In the genomic region with DNA sequence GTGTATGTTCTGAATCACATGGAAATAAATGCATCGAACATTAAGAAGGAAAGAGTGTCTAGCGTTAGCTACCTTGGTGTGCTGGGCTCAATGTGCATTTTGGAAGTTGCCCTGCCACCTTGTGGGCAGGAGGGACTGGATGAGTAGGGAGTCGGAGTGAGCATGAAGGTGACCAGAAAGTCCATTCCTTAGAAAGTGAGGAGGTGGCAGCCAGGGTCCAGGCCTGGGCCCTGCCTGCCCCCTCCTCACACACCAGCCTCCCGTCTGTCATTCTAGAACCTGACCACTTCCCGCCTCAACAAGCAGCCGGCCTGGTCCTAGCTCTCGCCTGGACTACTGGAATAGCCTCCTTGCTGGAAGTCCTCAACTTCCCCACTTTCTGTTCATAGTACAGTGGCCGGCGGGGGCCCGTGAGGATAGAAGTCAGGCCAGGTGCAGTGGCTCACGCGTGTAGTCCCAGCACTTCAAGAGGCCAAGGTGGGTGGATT, we compare ENCODE assay signal across 15 cellular contexts. TPM values are rescaled to one million over a fixed set of nuclear protein-coding genes. Genes with fewer than 3 reads are reported as not detected.
A peak's percentile ranks its signal among the peaks of the same experiment; 100 is the strongest.
DNase-seq lines count a peak whose midpoint lies in the region; ATAC-seq and TF ChIP-seq lines count a peak whose summit lies in the region.
"Had no signal": no experiment of that assay in that cellular context is flagged by ENCODE, and none has a peak within 500 bp of the region (broad histone marks: within the 10 kb centered on the region; RNA-seq: fewer than 3 reads in every experiment).

No MANE protein-coding gene starts in this region.

- H3K4me3 ChIP-seq in breast epithelium, result no peak overlapping the region
- H3K4me3 ChIP-seq in fibroblast of pulmonary artery (replicated peaks; ENCODE audit: low read depth, low read length), result no peak overlapping the region
- H3K4me3 ChIP-seq: transverse colon had no signal

- no peak overlapping the region for H3K27ac ChIP-seq in breast epithelium
- H3K27ac ChIP-seq: transverse colon had no signal

- H3K9me3 Mint-ChIP-seq in MCF 10A (ENCODE audit: unreplicated experiment) (no peaks in the 10 kb centered on the region), type B pancreatic cell (no peaks in the 10 kb centered on the region)
- H3K9me3 Mint-ChIP-seq: activated T-cell treated with anti-CD3 and anti-CD28 coated beads, Interleukin-2, amount 50 U/mL, for 24 hours; CD4-positive, CD25-positive, alpha-beta regulatory T cell; central memory CD8-positive, alpha-beta T cell; memory B cell had no signal

- BruUV-seq in MCF 10A (replicated peaks; lab: Mats Ljungman, UMichigan), result no TSS peak

- H3K9me3 ChIP-seq in breast epithelium, result no peaks in the 10 kb centered on the region
- H3K9me3 ChIP-seq: transverse colon had no signal

- H3K36me3 Mint-ChIP-seq in MCF 10A (ENCODE audit: insufficient read depth, unreplicated experiment) (no peaks in the 10 kb centered on the region), type B pancreatic cell (peaks cover 4% of the 10 kb centered on the region)
- H3K36me3 Mint-ChIP-seq: CD4-positive, CD25-positive, alpha-beta regulatory T cell; memory B cell had no signal

- CTCF ChIA-PET in MCF 10A (lab: Yijun Ruan, JAX), result interaction anchor here (0.6 to 0.7 kb wide), 3 partner anchors 26 to 415 kb away, joined by 3 read pairs; no protein-coding TSS in a partner anchor

- H3K4me1 ChIP-seq in breast epithelium, result no peaks in the 10 kb centered on the region
- H3K4me1 ChIP-seq: transverse colon had no signal

- H3K27ac Mint-ChIP-seq in MCF 10A (ENCODE audit: low read depth, unreplicated experiment), result no peak overlapping the region
- no peak overlapping the region for H3K27ac Mint-ChIP-seq in type B pancreatic cell
- H3K27ac Mint-ChIP-seq: activated T-cell treated with anti-CD3 and anti-CD28 coated beads, Interleukin-2, amount 50 U/mL, for 24 hours; CD4-positive, CD25-positive, alpha-beta regulatory T cell; memory B cell had no signal

- no peaks in the 10 kb centered on the region for H3K4me1 Mint-ChIP-seq in MCF 10A (ENCODE audit: insufficient read depth, unreplicated experiment)
- peaks cover 7% of the 10 kb centered on the region for H3K4me1 Mint-ChIP-seq in type B pancreatic cell (ENCODE audit: unreplicated experiment)
- H3K4me1 Mint-ChIP-seq: CD4-positive, CD25-positive, alpha-beta regulatory T cell; central memory CD8-positive, alpha-beta T cell; memory B cell had no signal

- TF ChIP-seq CTCF in MCF 10A (IDR thresholded peaks at IDR 0.05; ENCODE audit: unreplicated experiment) (peak; percentile 15), breast epithelium (IDR thresholded peaks at IDR 0.05) (peak in 1 of 3 donors; percentile 18), fibroblast of pulmonary artery (IDR thresholded peaks at IDR 0.05; ENCODE audit: low read length, missing control alignments) (peak; percentile 16), type B pancreatic cell (conservative IDR thresholded peaks at IDR 0.05) (peak; percentile 44)

- H3K4me3 Mint-ChIP-seq in MCF 10A (ENCODE audit: unreplicated experiment) (no peak overlapping the region), type B pancreatic cell (no peak overlapping the region)
- H3K4me3 Mint-ChIP-seq: activated T-cell treated with anti-CD3 and anti-CD28 coated beads, Interleukin-2, amount 50 U/mL, for 24 hours; CD4-positive, CD25-positive, alpha-beta regulatory T cell; central memory CD8-positive, alpha-beta T cell; memory B cell had no signal

- intact Hi-C loops in MCF 10A (cut with micrococcal nuclease), result loop anchor here (5.0 kb wide), 1 partner anchor 331 kb away; no protein-coding TSS in a partner anchor
- intact Hi-C loops in breast epithelium (cut with DNase I; ENCODE audit: low total_unique reads), result no loop called here

- H3K27me3 Mint-ChIP-seq in MCF 10A (ENCODE audit: insufficient read depth, unreplicated experiment), result peaks cover 40% of the 10 kb centered on the region
- peaks cover 28% of the 10 kb centered on the region for H3K27me3 Mint-ChIP-seq in type B pancreatic cell

- DNase-seq in MCF 10A (ENCODE audit: unreplicated experiment), result peak; percentile 28
- no peak for DNase-seq in breast epithelium (ENCODE audit: low spot score in 2 of 2)
- peak; percentile 22 for DNase-seq in RKO (ENCODE audit: low spot score)
- no peak for DNase-seq in fibroblast of pulmonary artery (ENCODE audit: low read depth)
- no peak for DNase-seq in type B pancreatic cell (ENCODE audit: extremely low spot score, unreplicated experiment)
- no peak for DNase-seq in putamen (ENCODE audit: low spot score)
- no peak for DNase-seq in HCEC 1CT
- DNase-seq: activated T-cell treated with anti-CD3 and anti-CD28 coated beads, Interleukin-2, amount 50 U/mL, for 24 hours; CD4-positive, CD25-positive, alpha-beta regulatory T cell; NCI-H510A treated with DMSO at 0.1 percent for 48 hours; transverse colon had no signal

- no peak for TF ChIP-seq POLR2A in breast epithelium (IDR thresholded peaks at IDR 0.05)

- no peaks in the 10 kb centered on the region for H3K36me3 ChIP-seq in breast epithelium
- H3K36me3 ChIP-seq: transverse colon had no signal

- ATAC-seq in GM21723 (IDR thresholded peaks at IDR 0.05; ENCODE audit: unreplicated experiment), result no peak

- peaks cover 0 to 27% of the 10 kb centered on the region in 2 donors for H3K27me3 ChIP-seq in breast epithelium

- POLR2A ChIA-PET in MCF 10A (lab: Yijun Ruan, JAX), result no interaction called here

RNA-seq across cellular contexts. Expression of a gene that starts 10.2 kb away (rescaled TPM):
- total RNA-seq in MCF 10A (2022) (0.51 and 0.56 TPM in 2 replicates), breast epithelium (10 to 100 TPM in 1 of 3 donors, 1 to 10 TPM in 2; 6.0 to 14.4 (median 6.6) TPM), type B pancreatic cell (ENCODE audit: low replicate concordance) (14.1 and 23.9 TPM in 2 replicates)

RNA-seq across cellular contexts. Expression of a gene that starts 36.5 kb away (rescaled TPM):
- total RNA-seq in MCF 10A (2022) (not detected in 2 replicates), breast epithelium (not detected), type B pancreatic cell (ENCODE audit: low replicate concordance) (not detected in 2 replicates)
- total RNA-seq: CD4-positive, CD25-positive, alpha-beta regulatory T cell; pulmonary artery endothelial cell; transverse colon had no signal

Comparison
In these comparisons a context has a peak if more than half of its experiments do, and no peak if none do; other contexts are left out.
1. DNase-seq: peak in MCF 10A (single experiment) and RKO (single experiment); none in breast epithelium (0 of 2), fibroblast of pulmonary artery (single experiment), type B pancreatic cell (single experiment), putamen (single experiment) and HCEC 1CT (single experiment).